Comparison of ENCODE assay signal across 31 cellular contexts in the genomic region with DNA sequence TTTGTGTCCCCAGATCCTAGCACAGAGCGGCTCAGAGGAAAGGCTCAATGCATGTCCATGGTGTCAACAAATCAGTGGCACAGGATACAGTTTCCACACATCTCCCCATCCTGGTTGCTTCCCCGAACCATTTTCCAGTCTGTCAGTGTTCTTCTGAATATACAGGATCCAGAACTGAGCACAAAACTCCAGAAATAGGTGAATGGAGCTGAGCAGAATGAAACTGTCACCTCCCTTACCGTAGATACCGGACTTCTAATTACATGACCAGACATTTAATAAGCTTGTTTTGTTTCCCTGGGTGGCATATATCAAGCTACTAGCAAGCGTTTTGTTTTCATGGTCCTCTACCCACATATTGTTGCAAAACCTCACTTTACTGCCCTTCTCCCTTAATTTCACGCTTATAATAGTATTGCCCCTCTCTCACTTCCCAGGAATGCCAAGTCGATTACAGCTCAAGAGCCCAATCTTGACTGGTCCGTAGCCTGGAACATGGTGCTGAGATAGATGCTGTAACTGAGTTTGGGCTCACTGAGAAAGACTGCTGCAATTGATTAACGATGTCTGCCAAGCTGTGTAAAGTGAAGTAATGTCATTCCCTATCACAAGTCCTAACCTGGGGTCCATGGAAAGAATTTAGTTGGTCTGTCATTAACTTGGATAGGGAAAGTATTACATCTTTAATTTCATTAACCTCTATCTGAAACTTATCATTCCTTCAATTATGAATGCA. TPM values are rescaled to one million over a fixed set of nuclear protein-coding genes. Genes with fewer than 3 reads are reported as not detected.
"Had no signal": no experiment of that assay in that cellular context is flagged by ENCODE, and none has a peak within 500 bp of the region (broad histone marks: within the 10 kb centered on the region; RNA-seq: fewer than 3 reads in every experiment).

No MANE protein-coding gene starts in this region.

- H3K27me3 ChIP-seq: ovary, right atrium auricular region, right lobe of liver, uterus had no signal

- ATAC-seq: left cardiac atrium; left lobe of liver; lower lobe of right lung; naive thymus-derived CD8-positive, alpha-beta T cell; stimulated activated memory B cell treated with anti-CD40 and anti-IgM and Interleukin-4, amounts not matched to agents 10 μg/mL and 1 μg/mL and 100 μg/mL, for 72 hours; stimulated activated naive CD8-positive, alpha-beta T cell treated with anti-CD3 and anti-CD28 coated beads, Interleukin-15, amount 100 ng/mL, for 72 hours had no signal

- H3K36me3 ChIP-seq: lower lobe of right lung, neutrophil, ovary, right atrium auricular region, right lobe of liver, tibial nerve, uterus had no signal

- H3K4me2 ChIP-seq: smooth muscle cell had no signal

- H3K27ac ChIP-seq: lower lobe of right lung, neutrophil, ovary, right atrium auricular region, right lobe of liver, tibial nerve, uterus had no signal

- DNase-seq: islet precursor cell; left cardiac atrium; lower lobe of right lung; mammary epithelial cell; mesenchymal stem cell; occipital lobe; ovary; right lobe of liver; stimulated activated CD4-positive, alpha-beta T cell treated with anti-CD3 and anti-CD28 coated beads, Interleukin-1b, Interleukin-23, amount 100 ng/mL, for 48 hours; stimulated activated CD4-positive, alpha-beta T cell treated with anti-CD3 and anti-CD28 coated beads, Interleukin-2, amount 100 ng/mL, for 48 hours; stimulated activated CD4-positive, alpha-beta T cell treated with anti-CD3 and anti-CD28 coated beads, Interleukin-4, amount 100 ng/mL, for 4 hours; stimulated activated CD8-positive, alpha-beta memory T cell treated with anti-CD3 and anti-CD28 coated beads, Interleukin-4, amount 100 ng/mL, for 48 hours; stimulated activated naive CD4-positive, alpha-beta T cell treated with Interleukin-2 at 50 U/mL for 16 hours; stimulated activated naive CD8-positive, alpha-beta T cell treated with anti-CD3 and anti-CD28 coated beads, Interleukin-15, amount 100 ng/mL, for 72 hours; substantia nigra; uterus had no signal

- H3K4me3 ChIP-seq: lower lobe of right lung, ovary, right atrium auricular region, right lobe of liver, smooth muscle cell, tibial nerve, uterus had no signal

- H3K9me3 ChIP-seq: lower lobe of right lung, neutrophil, ovary, right lobe of liver, tibial nerve, uterus had no signal

- H3K4me1 ChIP-seq: lower lobe of right lung, right atrium auricular region, right lobe of liver, tibial nerve, uterus had no signal

RNA-seq across cellular contexts. Expression of a gene that starts 12.0 kb away (rescaled TPM):
- total RNA-seq: kidney epithelial cell; left cardiac atrium; left lobe of liver; liver; lower lobe of right lung; mammary epithelial cell; mucosa of gallbladder; naive thymus-derived CD8-positive, alpha-beta T cell; ovary; progenitor cell of endocrine pancreas; pulmonary artery endothelial cell; renal cortical epithelial cell; right atrium auricular region; right lobe of liver; skeletal muscle tissue; smooth muscle cell; tibial nerve; ureter; uterus had no signal
